ENCODE assay signal across 25 cellular contexts in genomic region chr14:44785096-44785495, GRCh38.
DNase-seq lines count a peak whose midpoint lies in the region; ATAC-seq and FAIRE-seq lines count a peak whose summit lies in the region.
"Had no signal": no experiment of that assay in that cellular context is flagged by ENCODE, and none has a peak within 500 bp of the region (broad histone marks: within the 10 kb centered on the region; RNA-seq: fewer than 3 reads in every experiment).

No MANE protein-coding gene starts in this region.

- CTCF ChIA-PET in activated CD4-positive, alpha-beta T cell treated with anti-CD3 and anti-CD28 coated beads for 36 hours (lab: Charles Lee): no interaction called here

- H3K4me3 Mint-ChIP-seq in activated T-cell treated with anti-CD3 and anti-CD28 coated beads, Interleukin-2, amount 50 U/mL, for 72 hours: no peak overlapping the region
- H3K4me3 Mint-ChIP-seq in activated CD4-positive, alpha-beta T cell treated with anti-CD3 and anti-CD28 coated beads for 36 hours: no peak overlapping the region
- no peak overlapping the region for H3K4me3 Mint-ChIP-seq in stimulated activated memory B cell treated with anti-CD40 and anti-IgM and Interleukin-4, amounts not matched to agents 10 μg/mL and 1 μg/mL and 100 μg/mL, for 72 hours
- H3K4me3 Mint-ChIP-seq: CD8-positive, alpha-beta T cell; IgD-negative memory B cell had no signal

- no peaks in the 10 kb centered on the region for H3K4me1 Mint-ChIP-seq in activated T-cell treated with anti-CD3 and anti-CD28 coated beads, Interleukin-2, amount 50 U/mL, for 72 hours (ENCODE audit: low read depth)
- H3K4me1 Mint-ChIP-seq in activated CD4-positive, alpha-beta T cell treated with anti-CD3 and anti-CD28 coated beads for 36 hours: no peaks in the 10 kb centered on the region
- H3K4me1 Mint-ChIP-seq in stimulated activated memory B cell treated with anti-CD40 and anti-IgM and Interleukin-4, amounts not matched to agents 10 μg/mL and 1 μg/mL and 100 μg/mL, for 72 hours: no peaks in the 10 kb centered on the region
- H3K4me1 Mint-ChIP-seq: IgD-negative memory B cell had no signal

- H3K27me3 Mint-ChIP-seq in activated T-cell treated with anti-CD3 and anti-CD28 coated beads, Interleukin-2, amount 50 U/mL, for 72 hours (ENCODE audit: low read depth): peaks cover 24% of the 10 kb centered on the region
- H3K27me3 Mint-ChIP-seq in activated CD4-positive, alpha-beta T cell treated with anti-CD3 and anti-CD28 coated beads for 36 hours: peaks cover 10% of the 10 kb centered on the region
- H3K27me3 Mint-ChIP-seq in stimulated activated memory B cell treated with anti-CD40 and anti-IgM and Interleukin-4, amounts not matched to agents 10 μg/mL and 1 μg/mL and 100 μg/mL, for 72 hours: no peaks in the 10 kb centered on the region
- H3K27me3 Mint-ChIP-seq: IgD-negative memory B cell had no signal

- FAIRE-seq in urothelium cell line (lab: Jason Lieb, UNC): no peak
- FAIRE-seq: GM18507, GM19239 had no signal

- H3K9me3 Mint-ChIP-seq in activated T-cell treated with anti-CD3 and anti-CD28 coated beads, Interleukin-2, amount 50 U/mL, for 72 hours: no peaks in the 10 kb centered on the region
- no peaks in the 10 kb centered on the region for H3K9me3 Mint-ChIP-seq in activated CD4-positive, alpha-beta T cell treated with anti-CD3 and anti-CD28 coated beads for 36 hours (ENCODE audit: low read depth)
- no peaks in the 10 kb centered on the region for H3K9me3 Mint-ChIP-seq in stimulated activated memory B cell treated with anti-CD40 and anti-IgM and Interleukin-4, amounts not matched to agents 10 μg/mL and 1 μg/mL and 100 μg/mL, for 72 hours
- H3K9me3 Mint-ChIP-seq: IgD-negative memory B cell had no signal

- DNase-seq in RPMI7951 (ENCODE audit: low read depth): peak; percentile 1
- peak; percentile 5 for DNase-seq in fibroblast of peridontal ligament (ENCODE audit: extremely low read depth)
- peak; percentile 33 for DNase-seq in urothelium cell line (ENCODE audit: low spot score)
- DNase-seq in activated T-cell treated with anti-CD3 and anti-CD28 coated beads, Interleukin-2, amount 50 U/mL, for 72 hours: no peak
- no peak for DNase-seq in activated CD4-positive, alpha-beta T cell treated with anti-CD3 and anti-CD28 coated beads for 36 hours
- DNase-seq: AML-193; C1 segment of cervical spinal cord; Calu3; CD8-positive, alpha-beta T cell; DMS153; GDM1; HCEC 1CT; NCI-H1105; NCI-H146; NCI-H2029; NCI-H2227 treated with DMSO at 0.1 percent for 48 hours; NCI-H510A treated with DMSO at 0.1 percent for 48 hours; NCI-H748 treated with DMSO at 0.1 percent for 48 hours had no signal

- intact Hi-C loops in activated CD4-positive, alpha-beta T cell treated with anti-CD3 and anti-CD28 coated beads for 36 hours (cut with DNase I, micrococcal nuclease): no loop called here

- H3K27ac Mint-ChIP-seq in activated T-cell treated with anti-CD3 and anti-CD28 coated beads, Interleukin-2, amount 50 U/mL, for 72 hours: no peak overlapping the region
- no peak overlapping the region for H3K27ac Mint-ChIP-seq in activated CD4-positive, alpha-beta T cell treated with anti-CD3 and anti-CD28 coated beads for 36 hours
- H3K27ac Mint-ChIP-seq in stimulated activated memory B cell treated with anti-CD40 and anti-IgM and Interleukin-4, amounts not matched to agents 10 μg/mL and 1 μg/mL and 100 μg/mL, for 72 hours: no peak overlapping the region
- H3K27ac Mint-ChIP-seq: CD8-positive, alpha-beta T cell had no signal

- ATAC-seq in GM18520 (IDR thresholded peaks at IDR 0.05; ENCODE audit: unreplicated experiment): peak; percentile 36
- no peak for ATAC-seq in activated T-cell treated with anti-CD3 and anti-CD28 coated beads, Interleukin-2, amount 50 U/mL, for 72 hours (replicated peaks in 1 of 2)
- ATAC-seq in HG02938 (IDR thresholded peaks at IDR 0.05; ENCODE audit: unreplicated experiment): no peak
- no peak for ATAC-seq in activated CD4-positive, alpha-beta T cell treated with anti-CD3 and anti-CD28 coated beads for 36 hours
- ATAC-seq in stimulated activated memory B cell treated with anti-CD40 and anti-IgM and Interleukin-4, amounts not matched to agents 10 μg/mL and 1 μg/mL and 100 μg/mL, for 72 hours: no peak
- ATAC-seq: CD8-positive, alpha-beta T cell; Panc1 had no signal

- no peaks in the 10 kb centered on the region for H3K36me3 Mint-ChIP-seq in activated T-cell treated with anti-CD3 and anti-CD28 coated beads, Interleukin-2, amount 50 U/mL, for 72 hours (ENCODE audit: insufficient read depth in 2 of 2)
- no peaks in the 10 kb centered on the region for H3K36me3 Mint-ChIP-seq in activated CD4-positive, alpha-beta T cell treated with anti-CD3 and anti-CD28 coated beads for 36 hours (ENCODE audit: low read depth)
- H3K36me3 Mint-ChIP-seq in stimulated activated memory B cell treated with anti-CD40 and anti-IgM and Interleukin-4, amounts not matched to agents 10 μg/mL and 1 μg/mL and 100 μg/mL, for 72 hours: no peaks in the 10 kb centered on the region
- H3K36me3 Mint-ChIP-seq: CD8-positive, alpha-beta T cell; IgD-negative memory B cell had no signal

- POLR2A ChIA-PET in activated CD4-positive, alpha-beta T cell treated with anti-CD3 and anti-CD28 coated beads for 36 hours (lab: Charles Lee): no interaction called here

Comparison
In these comparisons a context has a peak if more than half of its experiments do, and no peak if none do; other contexts are left out.
1. DNase-seq: peak in RPMI7951 (single experiment), fibroblast of peridontal ligament (single experiment) and urothelium cell line (single experiment); none in activated T-cell treated with anti-CD3 and anti-CD28 coated beads, Interleukin-2, amount 50 U/mL, for 72 hours (0 of 2) and activated CD4-positive, alpha-beta T cell treated with anti-CD3 and anti-CD28 coated beads for 36 hours (single experiment).